ENCODE assay signal across 21 cellular contexts in genomic region chr22:44633647-44634046, GRCh38.
DNase-seq lines count a peak whose midpoint lies in the region; ATAC-seq, FAIRE-seq and TF ChIP-seq lines count a peak whose summit lies in the region.
"Had no signal": no experiment of that assay in that cellular context is flagged by ENCODE, and none has a peak within 500 bp of the region (broad histone marks: within the 10 kb centered on the region; RNA-seq: fewer than 3 reads in every experiment).

No MANE protein-coding gene starts in this region.

- H2BK15ac ChIP-seq in IMR-90 (ENCODE audit: low read depth, low read length) (no peak overlapping the region), H1 (ENCODE audit: low read length) (no peak overlapping the region)

- intact Hi-C loops in IMR-90 (cut with micrococcal nuclease) = no loop called here
- intact Hi-C loops in vagina (cut with DNase I) = no loop called here

- no TSS peak for BruUV-seq in IMR-90 (replicated peaks; lab: Mats Ljungman, UMichigan)

- in situ Hi-C loops in IMR-90 (cut with MboI; ENCODE audit: low sequenced_read_pairs) = loop anchor here (25.0 kb wide), 1 partner anchor 1246 kb away; no protein-coding TSS in a partner anchor

- no peaks in the 10 kb centered on the region for H3K9me1 ChIP-seq in IMR-90 (ENCODE audit: insufficient read depth, low read length)

- H3K4ac ChIP-seq in IMR-90 (ENCODE audit: low read depth, low read length) (no peak overlapping the region), H1 (replicated peaks; ENCODE audit: insufficient read length, low read depth, low read length) (no peak overlapping the region)

- no peaks in the 10 kb centered on the region for H3K27me3 ChIP-seq in BLaER1 treated with 17β-estradiol and CSF1 and Interleukin-3, amounts not matched to agents 10 nM and 100 nM
- peaks cover 3% of the 10 kb centered on the region; the same call in 1 of the 2 replicates for H3K27me3 ChIP-seq in IMR-90 (ENCODE audit: control insufficient read depth, insufficient read depth, low read length)
- peaks cover 5 to 22% (median 16%) of the 10 kb centered on the region in 4 experiments for H3K27me3 ChIP-seq in H1 (replicated peaks in 1 of 4; ENCODE audit: control insufficient read depth in 3 of 4, extremely low read depth in 1 of 4, insufficient read depth in 3 of 4, low read length in 3 of 4)
- no peaks in the 10 kb centered on the region for H3K27me3 ChIP-seq in vagina
- no peaks in the 10 kb centered on the region for H3K27me3 ChIP-seq in hepatocyte
- H3K27me3 ChIP-seq: BE2C had no signal

- ATAC-seq in IMR-90 (ENCODE audit: low read depth) = no peak

- no peak for TF ChIP-seq EP300 in H1 (IDR thresholded peaks at IDR 0.05; ENCODE audit: borderline replicate concordance in 1 of 2, low read depth in 2 of 2, low read length in 2 of 2)

- H2AK5ac ChIP-seq in IMR-90 (ENCODE audit: low read depth, low read length) (no peak overlapping the region), H1 (ENCODE audit: low read depth, low read length) (no peak overlapping the region)

- TF ChIP-seq CTCF in IMR-90 (conservative IDR thresholded peaks at IDR 0.05; ENCODE audit: low read depth, low read length) = no peak
- TF ChIP-seq CTCF in H1 (IDR thresholded peaks at IDR 0.05; ENCODE audit: control extremely low read depth in 1 of 3, insufficient read depth in 1 of 3, low read depth in 1 of 3, low read length in 3 of 3) = no peak
- TF ChIP-seq CTCF in vagina (IDR thresholded peaks at IDR 0.05) = no peak
- TF ChIP-seq CTCF in hepatocyte (IDR thresholded peaks at IDR 0.05; ENCODE audit: poor library complexity) = no peak

- no peaks in the 10 kb centered on the region for H3K9me2 ChIP-seq in hepatocyte (replicated peaks; ENCODE audit: insufficient read depth)

- H2BK20ac ChIP-seq in IMR-90 (ENCODE audit: low read depth, low read length) (no peak overlapping the region), H1 (ENCODE audit: low read length) (no peak overlapping the region)

- H2AK9ac ChIP-seq in IMR-90 (replicated peaks; ENCODE audit: low read depth, low read length, poor library complexity) = no peak overlapping the region

- POLR2A ChIA-PET in IMR-90 (lab: Charles Lee; ENCODE audit: unreplicated experiment) (no interaction called here), H1 (lab: Charles Lee; ENCODE audit: partially characterized antibody) (no interaction called here)

- CTCF ChIA-PET in IMR-90 (lab: Yijun Ruan, JAX) (no interaction called here), H1 (lab: Charles Lee; ENCODE audit: partially characterized antibody) (interaction anchor here (0.6 to 0.9 kb wide), 2 partner anchors 23 to 350 kb away, joined by 3 read pairs; no protein-coding TSS in a partner anchor)

- H3K4me1 ChIP-seq in BLaER1 treated with 17β-estradiol and CSF1 and Interleukin-3, amounts not matched to agents 10 nM and 100 nM = peaks cover 38 to 68% (median 46%) of the 10 kb centered on the region in 10 experiments
- peaks cover 3% of the 10 kb centered on the region; the same call in 1 of the 2 replicates for H3K4me1 ChIP-seq in IMR-90 (ENCODE audit: control insufficient read depth, insufficient read depth, low read length)
- no peaks in the 10 kb centered on the region for H3K4me1 ChIP-seq in H1 (replicated peaks in 1 of 4; ENCODE audit: control insufficient read depth in 3 of 4, insufficient read depth in 4 of 4, low read length in 3 of 4)
- H3K4me1 ChIP-seq in vagina = peaks cover under 1% of the 10 kb centered on the region
- H3K4me1 ChIP-seq in hepatocyte (ENCODE audit: insufficient read depth) = peaks cover 11% of the 10 kb centered on the region
- H3K4me1 ChIP-seq: BE2C had no signal

- H2AFZ ChIP-seq in IMR-90 (replicated peaks; ENCODE audit: low read length, poor library complexity) (no peak overlapping the region), H1 (ENCODE audit: low read length) (no peak overlapping the region), hepatocyte (no peak overlapping the region)

- dilution Hi-C loops in IMR-90 (cut with HindIII; ENCODE audit: low sequenced_read_pairs, unreplicated experiment) = no loop called here

- WGBS in IMR-90 (ENCODE audit: extremely low coverage in 2 of 2, insufficient read length in 1 of 2), 2 experiments = 88 to 100% methylated on average over 3 to 4 of the region's 4 CpGs
- WGBS in H1 (ENCODE audit: extremely low coverage in 1 of 2, insufficient coverage in 1 of 2, insufficient read length in 1 of 2, insufficient replicate concordance in 2 of 2, low coverage in 1 of 2, low lambda C conversion rate in 2 of 2, missing lambda C conversion rate in 1 of 2), 2 experiments = 86 to 100% methylated on average over 4 of the region's 4 CpGs
- WGBS in hepatocyte (ENCODE audit: low lambda C conversion rate, missing lambda C conversion rate) = 85% methylated on average over 3 of the region's 4 CpGs

- H3K23ac ChIP-seq in IMR-90 (ENCODE audit: low read depth, low read length) (no peak overlapping the region), H1 (ENCODE audit: insufficient read length) (no peak overlapping the region)

- no peak overlapping the region for H3K9ac ChIP-seq in BLaER1 treated with 17β-estradiol and CSF1 and Interleukin-3, amounts not matched to agents 10 nM and 100 nM
- no peak overlapping the region for H3K9ac ChIP-seq in IMR-90 (ENCODE audit: low read depth, low read length)
- no peak overlapping the region for H3K9ac ChIP-seq in H1 (replicated peaks in 1 of 4; ENCODE audit: extremely low read depth in 1 of 4, low read depth in 3 of 4, low read length in 3 of 4)

- H3K4me2 ChIP-seq in BLaER1 treated with 17β-estradiol and CSF1 and Interleukin-3, amounts not matched to agents 10 nM and 100 nM = peak overlapping the region in 10 of 11 experiments; percentile 55 to 92 (median 78); a peak in 15 of 22 replicates
- no peak overlapping the region for H3K4me2 ChIP-seq in IMR-90 (ENCODE audit: low read depth, low read length)
- no peak overlapping the region for H3K4me2 ChIP-seq in H1 (ENCODE audit: insufficient read depth in 1 of 2, low read depth in 2 of 2, low read length in 2 of 2)
- no peak overlapping the region for H3K4me2 ChIP-seq in hepatocyte

- DNase-seq in IMR-90 (no peak), H1 (ENCODE audit: low read depth in 1 of 2, low spot score in 2 of 2) (no peak), vagina (ENCODE audit: extremely low spot score in 2 of 2) (no peak), hepatocyte (ENCODE audit: low spot score) (no peak), midbrain (lab: John Stamatoyannopoulos, UW) (no peak), NCI-H2081 (lab: John Stamatoyannopoulos, UW) (no peak)
- DNase-seq: 8988T; ACHN; BE2C; CD4-positive, alpha-beta memory T cell; CD8-positive, alpha-beta memory T cell; COR-L47; DMS 273 treated with DMSO at 0.1 percent for 48 hours; DMS153; DMS53; DMS79; EL had no signal

- H3K56ac ChIP-seq in IMR-90 (ENCODE audit: extremely low read depth, insufficient read depth, low read length) = no peak overlapping the region
- peak overlapping the region; percentile 67 for H3K56ac ChIP-seq in H1 (replicated peaks; ENCODE audit: insufficient read length, low read depth, low read length)

- H3K79me2 ChIP-seq in H1 (ENCODE audit: control insufficient read depth in 1 of 2, insufficient read depth in 2 of 2, low read length in 2 of 2) = no peaks in the 10 kb centered on the region
- no peaks in the 10 kb centered on the region for H3K79me2 ChIP-seq in hepatocyte

- peak overlapping the region; percentile 56 for H2BK5ac ChIP-seq in IMR-90 (ENCODE audit: low read depth, low read length, poor library complexity, severe bottlenecking)
- no peak overlapping the region for H2BK5ac ChIP-seq in H1 (ENCODE audit: low read depth, low read length)

- H4K5ac ChIP-seq in IMR-90 (ENCODE audit: low read depth, low read length) (no peak overlapping the region), H1 (ENCODE audit: insufficient read length, low read depth, low read length) (no peak overlapping the region)

- H3K27ac ChIP-seq in BLaER1 treated with 17β-estradiol and CSF1 and Interleukin-3, amounts not matched to agents 10 nM and 100 nM = no peak overlapping the region; a peak in 2 of 22 replicates
- H3K27ac ChIP-seq in IMR-90 (ENCODE audit: insufficient read depth, low read length) (no peak overlapping the region), H1 (ENCODE audit: low read depth, low read length) (no peak overlapping the region), vagina (no peak overlapping the region), hepatocyte (no peak overlapping the region)

- FAIRE-seq in H1 (lab: Jason Lieb, UNC) = no peak
- FAIRE-seq: A204.1, GM12891, GM19239 had no signal

- no peak overlapping the region for H2BK12ac ChIP-seq in H1 (ENCODE audit: low read depth, low read length)

- peaks cover 0 to 29% (median 12%) of the 10 kb centered on the region in 11 experiments; a peak in 16 of 22 replicates for H3K9me3 ChIP-seq in BLaER1 treated with 17β-estradiol and CSF1 and Interleukin-3, amounts not matched to agents 10 nM and 100 nM (replicated peaks in 1 of 11)
- H3K9me3 ChIP-seq in IMR-90 (ENCODE audit: control insufficient read depth, insufficient read depth, low read length) (no peaks in the 10 kb centered on the region), H1 (ENCODE audit: insufficient read depth in 2 of 2, low read depth in 1 of 2, low read length in 1 of 2) (no peaks in the 10 kb centered on the region), vagina (no peaks in the 10 kb centered on the region), hepatocyte (ENCODE audit: low read depth) (no peaks in the 10 kb centered on the region)
- H3K9me3 ChIP-seq: BE2C had no signal

- H4K8ac ChIP-seq in IMR-90 (ENCODE audit: low read depth in 2 of 2, low read length in 2 of 2) = no peak overlapping the region
- H4K8ac ChIP-seq in H1 (ENCODE audit: extremely low read depth, insufficient read depth, low read length) = no peak overlapping the region

- no peak overlapping the region for H2BK120ac ChIP-seq in IMR-90 (ENCODE audit: low read depth, low read length)
- H2BK120ac ChIP-seq in H1 (replicated peaks; ENCODE audit: low read depth, low read length) = no peak overlapping the region

- TF ChIP-seq POLR2A in IMR-90 (IDR thresholded peaks at IDR 0.05; ENCODE audit: low read depth, low read length) = no peak
- no peak for TF ChIP-seq POLR2A in H1 (IDR thresholded peaks at IDR 0.05; ENCODE audit: control extremely low read depth in 1 of 2, low read depth in 2 of 2, low read length in 2 of 2)
- TF ChIP-seq POLR2A in vagina (IDR thresholded peaks at IDR 0.05) = no peak

- no peaks in the 10 kb centered on the region for H3K36me3 ChIP-seq in BLaER1 treated with 17β-estradiol and CSF1 and Interleukin-3, amounts not matched to agents 10 nM and 100 nM
- H3K36me3 ChIP-seq in IMR-90 (ENCODE audit: control insufficient read depth, insufficient read depth, low read length) (no peaks in the 10 kb centered on the region), H1 (ENCODE audit: control insufficient read depth in 2 of 4, insufficient read depth in 4 of 4, low read length in 3 of 4) (no peaks in the 10 kb centered on the region), vagina (no peaks in the 10 kb centered on the region), hepatocyte (replicated peaks; ENCODE audit: insufficient read depth, low read depth) (no peaks in the 10 kb centered on the region)
- H3K36me3 ChIP-seq: BE2C had no signal

- H3K14ac ChIP-seq in IMR-90 (replicated peaks; ENCODE audit: low read depth, low read length) (no peak overlapping the region), H1 (ENCODE audit: insufficient read length) (no peak overlapping the region)

- H3K23me2 ChIP-seq in H1 (ENCODE audit: low read depth, low read length) = peaks cover 18% of the 10 kb centered on the region; the same call in 1 of the 2 replicates

- H3K18ac ChIP-seq in IMR-90 (ENCODE audit: low read depth, low read length) (no peak overlapping the region), H1 (ENCODE audit: extremely low read depth, low read length) (no peak overlapping the region)

- H4K91ac ChIP-seq in IMR-90 (ENCODE audit: insufficient read depth, low read depth, low read length) (no peak overlapping the region), H1 (replicated peaks; ENCODE audit: insufficient read length, low read length) (no peak overlapping the region)

- no peak overlapping the region for H3K4me3 ChIP-seq in BLaER1 treated with 17β-estradiol and CSF1 and Interleukin-3, amounts not matched to agents 10 nM and 100 nM
- H3K4me3 ChIP-seq in IMR-90 (ENCODE audit: insufficient read depth, low read depth, low read length) (no peak overlapping the region), H1 (ENCODE audit: extremely low read depth in 1 of 4, insufficient read depth in 2 of 4, low read depth in 3 of 4, low read length in 4 of 4) (no peak overlapping the region), vagina (no peak overlapping the region), hepatocyte (no peak overlapping the region)

- no peak for TF ChIP-seq RAD21 in IMR-90 (IDR thresholded peaks at IDR 0.05; ENCODE audit: low read length)
- TF ChIP-seq RAD21 in H1 (IDR thresholded peaks at IDR 0.05 in 1 of 2, conservative IDR thresholded peaks at IDR 0.05 in 1 of 2; ENCODE audit: low read depth in 2 of 2, low read length in 2 of 2) = no peak

- no peaks in the 10 kb centered on the region for H4K20me1 ChIP-seq in BLaER1 treated with 17β-estradiol and CSF1 and Interleukin-3, amounts not matched to agents 10 nM and 100 nM
- H4K20me1 ChIP-seq in IMR-90 (ENCODE audit: insufficient read depth, low read length) (no peaks in the 10 kb centered on the region), H1 (replicated peaks in 1 of 2; ENCODE audit: control insufficient read depth in 1 of 2, insufficient read depth in 2 of 2, low read length in 2 of 2) (peaks cover 0 to 5% of the 10 kb centered on the region in 2 experiments), hepatocyte (ENCODE audit: insufficient read depth, poor library complexity, severe bottlenecking) (no peaks in the 10 kb centered on the region)

- H3K79me1 ChIP-seq in IMR-90 (ENCODE audit: low read depth in 1 of 2, low read length in 2 of 2) (no peaks in the 10 kb centered on the region), H1 (ENCODE audit: low read depth, low read length) (no peaks in the 10 kb centered on the region)

Comparison
In these comparisons a context has a peak if more than half of its experiments do, and no peak if none do; other contexts are left out.
1. H3K4me2 ChIP-seq: peak in BLaER1 treated with 17β-estradiol and CSF1 and Interleukin-3, amounts not matched to agents 10 nM and 100 nM (10 of 11); none in IMR-90 (single experiment), H1 (0 of 2) and hepatocyte (single experiment).